Comparison of ENCODE assay signal across 1 cellular context in genomic region chr5:75349663-75350062, GRCh38.
TF ChIP-seq lines count a peak whose summit lies in the region.

No MANE protein-coding gene starts in this region.

TF ChIP-seq in HepG2, 621 proteins besides CTCF, POLR2A, EP300 and RAD21 (continued from another document):
- TF ChIP-seq POLR2AphosphoS5 (IDR thresholded peaks at IDR 0.05; ENCODE audit: low read depth, low read length): 0 out of 2 replicates have a peak, but pooled peaks have one; percentile 4
